Comparison of ENCODE assay signal across 2 cellular contexts in genomic region chr20:46587986-46588385, GRCh38.
TF ChIP-seq lines count a peak whose summit lies in the region.

No MANE protein-coding gene starts in this region.

TF ChIP-seq in HEK293, 187 proteins besides CTCF, POLR2A, EP300 and RAD21 (continued from another document):
- TF ChIP-seq ZSCAN5A (tag by site-specific recombination; IDR thresholded peaks at IDR 0.05) (no peak), ZIC2 (tag by site-specific recombination; IDR thresholded peaks at IDR 0.05) (peak; percentile 32; the same call in 1 of the 2 replicates), ZNF174 (tag by site-specific recombination; IDR thresholded peaks at IDR 0.05) (no peak), ZNF624 (tag by site-specific recombination; IDR thresholded peaks at IDR 0.05) (no peak), BCL6B (tag by site-specific recombination; IDR thresholded peaks at IDR 0.05) (no peak)
TF ChIP-seq in HEK293: peak in this region for 2.

TF ChIP-seq in H1, 55 proteins besides CTCF, POLR2A, EP300 and RAD21 (continued from another document):
- TF ChIP-seq CTBP2 (IDR thresholded peaks at IDR 0.05; ENCODE audit: borderline replicate concordance, insufficient read depth, insufficient read length, low read length) = no peak
- no peak for TF ChIP-seq CHD7 (IDR thresholded peaks at IDR 0.05; ENCODE audit: insufficient replicate concordance, low read length)
- no peak for TF ChIP-seq SIN3A (conservative IDR thresholded peaks at IDR 0.05 in 1 of 2, IDR thresholded peaks at IDR 0.05 in 1 of 2; ENCODE audit: low read depth in 1 of 2, low read length in 2 of 2)
- no peak for TF ChIP-seq RFX5 (IDR thresholded peaks at IDR 0.05; ENCODE audit: borderline replicate concordance, low read depth, low read length)
